ENCODE assay signal across 38 cellular contexts in the genomic region with DNA sequence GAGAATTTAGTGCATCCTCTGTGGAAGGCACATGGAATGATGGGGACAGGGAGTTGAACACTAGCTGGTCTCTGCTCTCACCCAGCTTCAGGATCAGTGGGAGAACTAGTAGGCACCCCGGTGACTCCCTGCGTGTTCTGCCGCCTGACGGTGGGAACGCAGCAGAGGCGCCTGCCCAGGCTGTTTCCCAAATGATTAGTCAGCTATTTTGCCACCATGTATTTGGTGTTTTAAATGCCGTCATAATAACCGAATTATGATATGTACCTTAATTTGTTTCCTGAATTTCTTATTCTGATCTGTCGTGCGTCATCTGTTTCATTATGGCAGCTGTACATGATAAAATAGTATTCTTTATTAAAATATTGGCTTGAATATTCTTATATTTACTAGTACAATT.
"Had no signal": no experiment of that assay in that cellular context is flagged by ENCODE, and none has a peak within 500 bp of the region (broad histone marks: within the 10 kb centered on the region; RNA-seq: fewer than 3 reads in every experiment).

No MANE protein-coding gene starts in this region.

- H3K4me1 Mint-ChIP-seq: activated B cell treated with CpG ODN at 0.5 μM for 24 hours; activated CD4-positive, alpha-beta T cell treated with anti-CD3 and anti-CD28 coated beads, Interleukin-2, amount 10 ng/mL, durations not matched to agents 24 days and 14 days; activated naive CD4-positive, alpha-beta T cell treated with anti-CD3 and anti-CD28 coated beads, Interleukin-2, amount 10 ng/mL, durations not matched to agents 7 days and 5 days; activated naive CD4-positive, alpha-beta T cell treated with anti-CD3 and anti-CD28 coated beads, Interleukin-2, amount 50 U/mL, for 24 hours; activated naive CD8-positive, alpha-beta T cell treated with anti-CD3 and anti-CD28 coated beads, Interleukin-2, amount 50 U/mL, for 24 hours; brain; central memory CD8-positive, alpha-beta T cell had no signal

- H3K36me3 Mint-ChIP-seq: activated CD4-positive, alpha-beta memory T cell treated with anti-CD3 and anti-CD28 coated beads for 36 hours; activated naive CD4-positive, alpha-beta T cell treated with anti-CD3 and anti-CD28 coated beads, Interleukin-2, amount 10 ng/mL, durations not matched to agents 7 days and 5 days; activated naive CD8-positive, alpha-beta T cell; brain had no signal

- H3K4me3 ChIP-seq: ascending aorta, cardiac muscle cell had no signal

- H3K4me3 Mint-ChIP-seq: activated B cell treated with CpG ODN at 0.5 μM for 24 hours; activated CD4-positive, alpha-beta memory T cell treated with anti-CD3 and anti-CD28 coated beads for 36 hours; activated CD4-positive, alpha-beta T cell treated with anti-CD3 and anti-CD28 coated beads, Interleukin-2, amount 10 ng/mL, durations not matched to agents 24 days and 14 days; activated CD8-positive, alpha-beta T cell treated with anti-CD3 and anti-CD28 coated beads for 36 hours; activated naive CD4-positive, alpha-beta T cell treated with anti-CD3 and anti-CD28 coated beads, Interleukin-2, amount 10 ng/mL, durations not matched to agents 7 days and 5 days; activated naive CD4-positive, alpha-beta T cell treated with anti-CD3 and anti-CD28 coated beads, Interleukin-2, amount 50 U/mL, for 24 hours; activated naive CD8-positive, alpha-beta T cell; activated naive CD8-positive, alpha-beta T cell treated with anti-CD3 and anti-CD28 coated beads, Interleukin-2, amount 10 ng/mL, durations not matched to agents 7 days and 5 days; activated naive CD8-positive, alpha-beta T cell treated with anti-CD3 and anti-CD28 coated beads, Interleukin-2, amount 50 U/mL, for 24 hours; activated T-cell treated with anti-CD3 and anti-CD28 coated beads, Interleukin-2, amount 50 U/mL, for 4 hours; activated T-cell treated with anti-CD3 and anti-CD28 coated beads, Interleukin-2, amount 50 U/mL, for 72 hours; activated T-helper 1 cell treated with anti-CD3 and anti-CD28 coated beads, Interleukin-12 subunit alpha, Interleukin-12 subunit beta, Interleukin-2, Interleukin-4 antibody, amounts not matched to agents 30 ng/mL and 10 ng/mL and 1 ng/mL, durations not matched to agents 14 hours and 24 hours and 36 hours; activated T-helper 17 cell treated with anti-CD3 and anti-CD28 coated beads, Interleukin-2, amount 50 U/mL, for 72 hours; brain; central memory CD8-positive, alpha-beta T cell; T-helper 1 cell treated with Interleukin-12 subunit alpha and Interleukin-12 subunit beta and Interleukin-4 antibody, amounts not matched to agents 30 μg/mL and 1 μg/mL, for 36 hours; T-helper 2 cell treated with Interferon-gamma antibody and Interleukin-4, amounts not matched to agents 5 μg/mL and 100 μg/mL, for 36 hours had no signal

- H3K27me3 ChIP-seq: ascending aorta, cardiac muscle cell had no signal

- H3K4me1 ChIP-seq: ascending aorta had no signal

- H3K27ac ChIP-seq: ascending aorta, cardiac muscle cell, VCaP had no signal

- FAIRE-seq: TTC549 had no signal

- H3K9me3 ChIP-seq: ascending aorta had no signal

- H3K9me3 Mint-ChIP-seq: activated B cell treated with CpG ODN at 0.5 μM for 24 hours; activated CD4-positive, alpha-beta memory T cell treated with anti-CD3 and anti-CD28 coated beads for 36 hours; activated CD4-positive, alpha-beta T cell treated with anti-CD3 and anti-CD28 coated beads, Interleukin-2, amount 10 ng/mL, durations not matched to agents 24 days and 14 days; activated CD8-positive, alpha-beta T cell treated with anti-CD3 and anti-CD28 coated beads for 36 hours; activated naive CD4-positive, alpha-beta T cell treated with anti-CD3 and anti-CD28 coated beads, Interleukin-2, amount 50 U/mL, for 24 hours; activated naive CD8-positive, alpha-beta T cell treated with anti-CD3 and anti-CD28 coated beads, Interleukin-2, amount 50 U/mL, for 24 hours; activated T-cell treated with anti-CD3 and anti-CD28 coated beads, Interleukin-2, amount 50 U/mL, for 4 hours; activated T-cell treated with anti-CD3 and anti-CD28 coated beads, Interleukin-2, amount 50 U/mL, for 72 hours; activated T-helper 1 cell treated with anti-CD3 and anti-CD28 coated beads, Interleukin-12 subunit alpha, Interleukin-12 subunit beta, Interleukin-2, Interleukin-4 antibody, amounts not matched to agents 30 ng/mL and 10 ng/mL and 1 ng/mL, durations not matched to agents 14 hours and 24 hours and 36 hours; activated T-helper 17 cell treated with anti-CD3 and anti-CD28 coated beads, Interleukin-2, amount 50 U/mL, for 72 hours; brain; central memory CD8-positive, alpha-beta T cell; T-helper 1 cell treated with Interleukin-12 subunit alpha and Interleukin-12 subunit beta and Interleukin-4 antibody, amounts not matched to agents 30 μg/mL and 1 μg/mL, for 36 hours; T-helper 2 cell treated with Interferon-gamma antibody and Interleukin-4, amounts not matched to agents 5 μg/mL and 100 μg/mL, for 36 hours had no signal

- H3K27me3 Mint-ChIP-seq: activated B cell treated with CpG ODN at 0.5 μM for 24 hours; activated CD4-positive, alpha-beta memory T cell treated with anti-CD3 and anti-CD28 coated beads for 36 hours; activated CD8-positive, alpha-beta T cell treated with anti-CD3 and anti-CD28 coated beads for 36 hours; activated naive CD8-positive, alpha-beta T cell; activated naive CD8-positive, alpha-beta T cell treated with anti-CD3 and anti-CD28 coated beads, Interleukin-2, amount 50 U/mL, for 24 hours; activated T-helper 17 cell treated with anti-CD3 and anti-CD28 coated beads, Interleukin-2, amount 50 U/mL, for 72 hours had no signal

- ATAC-seq: activated CD8-positive, alpha-beta T cell treated with anti-CD3 and anti-CD28 coated beads for 36 hours; activated naive CD8-positive, alpha-beta T cell treated with anti-CD3 and anti-CD28 coated beads, Interleukin-2, amount 50 U/mL, for 24 hours; activated T-cell treated with anti-CD3 and anti-CD28 coated beads, Interleukin-2, amount 50 U/mL, for 4 hours; activated T-cell treated with anti-CD3 and anti-CD28 coated beads, Interleukin-2, amount 50 U/mL, for 72 hours; activated T-helper 17 cell treated with anti-CD3 and anti-CD28 coated beads, Interleukin-2, amount 50 U/mL, for 72 hours had no signal

- H3K36me3 ChIP-seq: ascending aorta, cardiac muscle cell had no signal

- H3K27ac Mint-ChIP-seq: activated B cell treated with CpG ODN at 0.5 μM for 24 hours; activated CD4-positive, alpha-beta memory T cell treated with anti-CD3 and anti-CD28 coated beads for 36 hours; activated CD4-positive, alpha-beta T cell treated with anti-CD3 and anti-CD28 coated beads, Interleukin-2, amount 10 ng/mL, durations not matched to agents 24 days and 14 days; activated CD8-positive, alpha-beta T cell treated with anti-CD3 and anti-CD28 coated beads for 36 hours; activated naive CD4-positive, alpha-beta T cell treated with anti-CD3 and anti-CD28 coated beads, Interleukin-2, amount 10 ng/mL, durations not matched to agents 7 days and 5 days; activated naive CD4-positive, alpha-beta T cell treated with anti-CD3 and anti-CD28 coated beads, Interleukin-2, amount 50 U/mL, for 24 hours; activated naive CD8-positive, alpha-beta T cell; activated naive CD8-positive, alpha-beta T cell treated with anti-CD3 and anti-CD28 coated beads, Interleukin-2, amount 10 ng/mL, durations not matched to agents 7 days and 5 days; activated naive CD8-positive, alpha-beta T cell treated with anti-CD3 and anti-CD28 coated beads, Interleukin-2, amount 50 U/mL, for 24 hours; activated T-cell treated with anti-CD3 and anti-CD28 coated beads, Interleukin-2, amount 50 U/mL, for 72 hours; activated T-helper 1 cell treated with anti-CD3 and anti-CD28 coated beads, Interleukin-12 subunit alpha, Interleukin-12 subunit beta, Interleukin-2, Interleukin-4 antibody, amounts not matched to agents 30 ng/mL and 10 ng/mL and 1 ng/mL, durations not matched to agents 14 hours and 24 hours and 36 hours; activated T-helper 17 cell treated with anti-CD3 and anti-CD28 coated beads, Interleukin-2, amount 50 U/mL, for 72 hours; brain; T-helper 1 cell treated with Interleukin-12 subunit alpha and Interleukin-12 subunit beta and Interleukin-4 antibody, amounts not matched to agents 30 μg/mL and 1 μg/mL, for 36 hours; T-helper 2 cell treated with Interferon-gamma antibody and Interleukin-4, amounts not matched to agents 5 μg/mL and 100 μg/mL, for 36 hours had no signal

- DNase-seq: activated B cell treated with CpG ODN at 0.5 μM for 24 hours; activated CD4-positive, alpha-beta memory T cell treated with anti-CD3 and anti-CD28 coated beads for 36 hours; activated CD4-positive, alpha-beta T cell treated with anti-CD3 and anti-CD28 coated beads for 4 hours; activated CD4-positive, alpha-beta T cell treated with anti-CD3 and anti-CD28 coated beads, Interleukin-2, amount 10 ng/mL, durations not matched to agents 24 days and 14 days; activated CD4-positive, alpha-beta T cell treated with anti-CD3 and anti-CD28 coated beads, Interleukin-2, amount 50 U/mL, for 1 hour; activated CD4-positive, alpha-beta T cell treated with anti-CD3 and anti-CD28 coated beads, Interleukin-2, amount 50 U/mL, for 4 hours; activated CD4-positive, CD25-positive, alpha-beta regulatory T cell treated with anti-CD3 and anti-CD28 coated beads, Interleukin-2, amount 50 U/mL, for 72 hours; activated CD8-positive, alpha-beta memory T cell treated with anti-CD3 and anti-CD28 coated beads, Interleukin-2, amount 50 U/mL, for 4 hours; activated CD8-positive, alpha-beta T cell treated with anti-CD3 and anti-CD28 coated beads for 36 hours; activated effector memory CD4-positive, alpha-beta T cell treated with Interleukin-2 at 50 U/mL for 16 hours; activated gamma-delta T cell; activated naive CD4-positive, alpha-beta T cell treated with anti-CD3 and anti-CD28 coated beads, Interleukin-2, amount 10 ng/mL, durations not matched to agents 7 days and 5 days; activated naive CD4-positive, alpha-beta T cell treated with Interleukin-2 at 50 U/mL for 16 hours; activated naive CD8-positive, alpha-beta T cell treated with anti-CD3 and anti-CD28 coated beads, Interleukin-2, amount 10 ng/mL, durations not matched to agents 7 days and 5 days; activated naive CD8-positive, alpha-beta T cell treated with anti-CD3 and anti-CD28 coated beads, Interleukin-2, amount 50 U/mL, for 24 hours; activated T-cell treated with anti-CD3 and anti-CD28 coated beads for 4 hours; activated T-cell treated with anti-CD3 and anti-CD28 coated beads, Interleukin-2, amount 50 U/mL, for 1 hour; activated T-cell treated with anti-CD3 and anti-CD28 coated beads, Interleukin-2, amount 50 U/mL, for 4 hours; activated T-cell treated with anti-CD3 and anti-CD28 coated beads, Interleukin-2, amount 50 U/mL, for 72 hours; amygdala; anterior cingulate cortex; caudate nucleus; cerebellar nuclear complex; T-helper 1 cell; T-helper 2 cell; T-helper 9 cell had no signal
